32 cellular contexts compared by ENCODE assay signal in genomic region chr7:118720632-118721031, GRCh38.
"Had no signal": no experiment of that assay in that cellular context is flagged by ENCODE, and none has a peak within 500 bp of the region (broad histone marks: within the 10 kb centered on the region; RNA-seq: fewer than 3 reads in every experiment).

No MANE protein-coding gene starts in this region.

- H3K4me1 ChIP-seq: adrenal gland, ascending aorta, body of pancreas, breast epithelium had no signal

- H3K4me3 ChIP-seq: adrenal gland, ascending aorta, body of pancreas, breast epithelium, cardiac muscle cell had no signal

- H3K27me3 ChIP-seq: adrenal gland, ascending aorta, body of pancreas, brain microvascular endothelial cell, breast epithelium, cardiac muscle cell had no signal

- H3K9me3 ChIP-seq: adrenal gland, ascending aorta, body of pancreas had no signal

- H3K27ac ChIP-seq: adrenal gland, ascending aorta, body of pancreas, brain microvascular endothelial cell, breast epithelium, cardiac muscle cell had no signal

- H3K36me3 ChIP-seq: adrenal gland, ascending aorta, brain microvascular endothelial cell, breast epithelium, cardiac muscle cell had no signal

- DNase-seq: activated effector memory CD4-positive, alpha-beta T cell treated with anti-CD3 and anti-CD28 coated beads, Interleukin-2, amount 50 U/mL, for 16 hours; activated effector memory CD4-positive, alpha-beta T cell treated with Interleukin-2 at 50 U/mL for 16 hours; activated gamma-delta T cell; activated gamma-delta T cell treated with Interleukin-2 at 50 U/mL for 16 hours; activated naive CD4-positive, alpha-beta T cell; activated naive CD4-positive, alpha-beta T cell treated with anti-CD3 and anti-CD28 coated beads for 36 hours; activated naive CD4-positive, alpha-beta T cell treated with anti-CD3 and anti-CD28 coated beads, Interleukin-2, amount 10 ng/mL, durations not matched to agents 7 days and 5 days; activated naive CD4-positive, alpha-beta T cell treated with anti-CD3 and anti-CD28 coated beads, Interleukin-2, amount 50 U/mL, for 16 hours; activated naive CD4-positive, alpha-beta T cell treated with Interleukin-2 at 50 U/mL for 16 hours; activated naive CD8-positive, alpha-beta T cell treated with anti-CD3 and anti-CD28 coated beads for 36 hours; activated naive CD8-positive, alpha-beta T cell treated with anti-CD3 and anti-CD28 coated beads, Interleukin-2, amount 10 ng/mL, durations not matched to agents 7 days and 5 days; activated naive CD8-positive, alpha-beta T cell treated with anti-CD3 and anti-CD28 coated beads, Interleukin-2, amount 50 U/mL, for 24 hours; activated T-cell treated with anti-CD3 and anti-CD28 coated beads, Interleukin-2, amount 50 U/mL, for 1 hour; activated T-cell treated with anti-CD3 and anti-CD28 coated beads, Interleukin-2, amount 50 U/mL, for 24 hours; activated T-cell treated with anti-CD3 and anti-CD28 coated beads, Interleukin-2, amount 50 U/mL, for 4 hours; activated T-cell treated with anti-CD3 and anti-CD28 coated beads, Interleukin-2, amount 50 U/mL, for 48 hours; activated T-cell treated with anti-CD3 and anti-CD28 coated beads, Interleukin-2, amount 50 U/mL, for 72 hours; adrenal gland; amniotic stem cell; amygdala; anterior cingulate cortex; aorta; body of pancreas; brain microvascular endothelial cell; caudate nucleus; central memory CD4-positive, alpha-beta T cell; cerebellar nuclear complex had no signal

- ATAC-seq: activated naive CD4-positive, alpha-beta T cell treated with anti-CD3 and anti-CD28 coated beads, Interleukin-2, amount 50 U/mL, for 72 hours; activated naive CD8-positive, alpha-beta T cell treated with anti-CD3 and anti-CD28 coated beads, Interleukin-2, amount 50 U/mL, for 24 hours; activated T-cell treated with anti-CD3 and anti-CD28 coated beads, Interleukin-2, amount 50 U/mL, for 4 hours; activated T-cell treated with anti-CD3 and anti-CD28 coated beads, Interleukin-2, amount 50 U/mL, for 72 hours; activated T-helper 17 cell treated with anti-CD3 and anti-CD28 coated beads, Interleukin-2, amount 50 U/mL, for 72 hours; body of pancreas had no signal
